Comparison of ENCODE assay signal across 8 cellular contexts in genomic region chr15:41774062-41774872, GRCh38. TPM values are rescaled to one million over a fixed set of nuclear protein-coding genes. Genes with fewer than 3 reads are reported as not detected.
A peak's percentile ranks its signal among the peaks of the same experiment; 100 is the strongest.
DNase-seq lines count a peak whose midpoint lies in the region; ATAC-seq and TF ChIP-seq lines count a peak whose summit lies in the region.

TSS of gene MAPKBP1 (plus strand) at chr15:41774484. CDS start at chr15:41775276, 792 bp downstream.

- peak; percentile 100 for DNase-seq in ELF-1 (ENCODE audit: low read depth, low spot score)
- peak; percentile 92 for DNase-seq in GOT3 (lab: John Stamatoyannopoulos, UW)
- peak; percentile 96 for DNase-seq in RPMI8226
- DNase-seq in activated T-helper 1 cell treated with anti-CD3 and anti-CD28 coated beads, Interleukin-2, amount 50 U/mL, for 16 hours (ENCODE audit: low read depth in 1 of 2, low spot score in 1 of 2), result peak; percentile 93 to 95
- peak; percentile 97 for DNase-seq in fibroblast of mammary gland (ENCODE audit: low read depth)
- peak; percentile 93 to 99 (median 97) for DNase-seq in naive thymus-derived CD8-positive, alpha-beta T cell
- peak; percentile 94 to 97 (median 96) for DNase-seq in stimulated activated naive CD4-positive, alpha-beta T cell (lab: John Stamatoyannopoulos, UW)

- H3K4me3 ChIP-seq in fibroblast of mammary gland (ENCODE audit: control insufficient read depth, low read depth, low read length), result peak within 1 kb of the TSS; percentile 85

- peaks cover 0 to 8% (median 4%) of the 10 kb centered on the region in 3 donors for H3K36me3 Mint-ChIP-seq in naive thymus-derived CD8-positive, alpha-beta T cell

- TF ChIP-seq CTCF in LNCAP (IDR thresholded peaks at IDR 0.05), result peak; percentile 76
- peak; percentile 54 for TF ChIP-seq CTCF in fibroblast of mammary gland (conservative IDR thresholded peaks at IDR 0.05; ENCODE audit: control insufficient read depth, insufficient read depth, low read depth, low read length)

- H3K4me3 Mint-ChIP-seq in naive thymus-derived CD8-positive, alpha-beta T cell, result peak within 1 kb of the TSS; percentile 90 to 99 (median 96)

- H3K4me1 Mint-ChIP-seq in naive thymus-derived CD8-positive, alpha-beta T cell, result peaks cover 32 to 64% (median 60%) of the 10 kb centered on the region in 4 donors

- POLR2A ChIA-PET in naive thymus-derived CD8-positive, alpha-beta T cell (lab: Charles Lee), result interaction anchor here (0.5 to 3.7 kb wide), 20 partner anchors 9 to 415 kb away, joined by 3 to 37 read pairs (median 4); partner anchors contain the start of genes JMJD7 and MGA

- no peaks in the 10 kb centered on the region for H3K9me3 Mint-ChIP-seq in naive thymus-derived CD8-positive, alpha-beta T cell

- H3K27ac Mint-ChIP-seq in naive thymus-derived CD8-positive, alpha-beta T cell, result peak within 1 kb of the TSS; percentile 86 to 97 (median 96)

- H3K27me3 Mint-ChIP-seq in naive thymus-derived CD8-positive, alpha-beta T cell, result no peaks in the 10 kb centered on the region

- peak; percentile 85 to 87 for ATAC-seq in naive thymus-derived CD8-positive, alpha-beta T cell

RNA-seq across cellular contexts. Expression of gene MAPKBP1, which starts in this region (rescaled TPM):
- total RNA-seq in naive thymus-derived CD8-positive, alpha-beta T cell, result 10 to 100 TPM; 36.0 to 39.8 TPM
- polyA plus RNA-seq in naive thymus-derived CD8-positive, alpha-beta T cell, result 1 to 10 TPM; 1.5 to 4.0 (median 2.4) TPM

Comparison
In these comparisons a context has a peak if more than half of its experiments do, and no peak if none do; other contexts are left out.
1. Peak in every context shown above with its lines: DNase-seq, ATAC-seq and H3K4me3 ChIP-seq.